Comparison of ENCODE assay signal across 1 cellular context in the genomic region with DNA sequence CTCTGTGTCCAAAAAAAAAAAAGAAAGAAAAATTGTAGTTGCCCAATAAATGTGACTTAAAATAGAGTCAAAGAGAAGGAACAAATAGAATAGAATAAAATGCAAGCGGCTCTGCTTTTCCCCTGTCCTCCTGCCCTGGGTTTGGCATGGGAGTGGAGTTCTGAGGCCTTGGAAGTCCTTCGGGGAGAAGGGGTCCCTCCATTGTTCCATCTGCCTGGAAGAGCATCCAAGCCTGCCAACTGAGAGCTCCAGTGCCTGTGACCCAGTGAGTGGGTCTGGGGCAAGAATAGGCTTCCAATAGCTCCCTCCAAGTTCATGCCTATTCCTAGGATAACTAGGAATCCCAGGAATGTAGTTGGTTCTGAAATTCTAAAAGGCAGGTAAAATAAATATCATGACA.
TF ChIP-seq lines count a peak whose summit lies in the region.

No MANE protein-coding gene starts in this region.

TF ChIP-seq in H1, 55 proteins besides CTCF, POLR2A, EP300 and RAD21:
- no peak for TF ChIP-seq RFX5 (IDR thresholded peaks at IDR 0.05; ENCODE audit: borderline replicate concordance, low read depth, low read length)
- 0 out of 2 replicates have a peak, but pooled peaks have one; percentile 15 for TF ChIP-seq TEAD4 (IDR thresholded peaks at IDR 0.05; ENCODE audit: low read depth, low read length)
